ENCODE assay signal across 10 cellular contexts in genomic region chrX:153689654-153690465, GRCh38. TPM values are rescaled to one million over a fixed set of nuclear protein-coding genes. Genes with fewer than 3 reads are reported as not detected.
DNase-seq lines count a peak whose midpoint lies in the region; ATAC-seq and TF ChIP-seq lines count a peak whose summit lies in the region.
"Had no signal": no experiment of that assay in that cellular context is flagged by ENCODE, and none has a peak within 500 bp of the region (broad histone marks: within the 10 kb centered on the region; RNA-seq: fewer than 3 reads in every experiment).

No MANE protein-coding gene starts in this region.

- peak overlapping the region; percentile 57 for H3K4me3 Mint-ChIP-seq in mesothelial cell of epicardium

- peak overlapping the region; percentile 10 for H3K27ac ChIP-seq in duodenal mucosa (ENCODE audit: low read depth, low read length)

- no peaks in the 10 kb centered on the region for H3K27me3 Mint-ChIP-seq in mesothelial cell of epicardium (ENCODE audit: low read depth)

- H3K4me1 ChIP-seq in BE2C (no peaks in the 10 kb centered on the region), duodenal mucosa (ENCODE audit: control insufficient read depth in 1 of 2, insufficient read depth in 2 of 2, low read length in 2 of 2) (peaks cover 0 to 4% of the 10 kb centered on the region in 2 donors)

- no peak overlapping the region for H3K9ac ChIP-seq in duodenal mucosa (ENCODE audit: low read depth in 1 of 2, low read length in 2 of 2)

- H3K36me3 ChIP-seq in BE2C (0 out of 2 replicates have a peak, but pooled peaks cover 4% of the 10 kb centered on the region), duodenal mucosa (ENCODE audit: control insufficient read depth in 1 of 2, insufficient read depth in 2 of 2, low read length in 2 of 2) (no peaks in the 10 kb centered on the region)

- peak overlapping the region; percentile 52 for H3K4me3 ChIP-seq in BE2C (ENCODE audit: low read depth, low read length)
- peak overlapping the region in 1 of 2 donors; percentile 36 for H3K4me3 ChIP-seq in duodenal mucosa (ENCODE audit: low read depth in 1 of 2, low read length in 2 of 2)

- H3K27me3 ChIP-seq in BE2C: no peaks in the 10 kb centered on the region
- H3K27me3 ChIP-seq in duodenal mucosa (ENCODE audit: control insufficient read depth in 1 of 2, insufficient read depth in 2 of 2, low read length in 2 of 2): no peaks in the 10 kb centered on the region

- DNase-seq in BE2C (peak; percentile 64), M059J (ENCODE audit: low read depth) (peak; percentile 55), mesothelial cell of epicardium (ENCODE audit: low spot score in 2 of 2, unreplicated experiment in 2 of 2) (no peak), NCI-H2196 (lab: John Stamatoyannopoulos, UW; ENCODE audit: unreplicated experiment) (no peak), NCI-H2081 treated with DMSO at 0.1 percent for 48 hours (lab: John Stamatoyannopoulos, UW) (no peak)
- DNase-seq in NK-92 treated with Interleukin-12 subunit alpha and Interleukin-12 subunit beta, amount 100 ng/mL, for 24 hours (lab: John Stamatoyannopoulos, UW): no peak
- DNase-seq: NCI-H1105 treated with DMSO at 0.1 percent for 48 hours had no signal

- ATAC-seq in GM21381 (IDR thresholded peaks at IDR 0.05; ENCODE audit: unreplicated experiment): no peak

- TF ChIP-seq CTCF in BE2C (IDR thresholded peaks at IDR 0.05; ENCODE audit: low read depth, low read length): peak; percentile 44
- no peak for TF ChIP-seq CTCF in mesothelial cell of epicardium (IDR thresholded peaks at IDR 0.05; ENCODE audit: unreplicated experiment)

- no peaks in the 10 kb centered on the region for H3K9me3 Mint-ChIP-seq in mesothelial cell of epicardium

- no peak overlapping the region for H3K27ac Mint-ChIP-seq in mesothelial cell of epicardium

- H3K9me3 ChIP-seq in BE2C (no peaks in the 10 kb centered on the region), duodenal mucosa (ENCODE audit: control insufficient read depth in 1 of 2, low read length in 2 of 2) (no peaks in the 10 kb centered on the region)

- H3K4me1 Mint-ChIP-seq in mesothelial cell of epicardium: peaks cover 13% of the 10 kb centered on the region

- no peaks in the 10 kb centered on the region for H3K36me3 Mint-ChIP-seq in mesothelial cell of epicardium

RNA-seq across cellular contexts. Expression of gene SLC6A8, which starts 2.1 kb away (rescaled TPM):
- 125 TPM for polyA plus RNA-seq in BE2C (2012; ENCODE audit: insufficient read depth, insufficient read length, low read depth)
- total RNA-seq in M059J (2014; rRNA removed; shearing (Covaris generic)): 13.6 and 24.5 TPM in 2 replicates
- total RNA-seq in mesothelial cell of epicardium: 65.3 to 68.0 TPM (median 65.6 TPM) in 3 replicates

RNA-seq across cellular contexts. Expression of gene PNCK, which starts 16.2 kb away (rescaled TPM):
- polyA plus RNA-seq in BE2C (2012; ENCODE audit: insufficient read depth, insufficient read length, low read depth): 7.7 TPM
- total RNA-seq in M059J (2014; rRNA removed; shearing (Covaris generic)): not detected in 2 replicates
- 28.2 to 35.1 TPM (median 28.5 TPM) in 3 replicates for total RNA-seq in mesothelial cell of epicardium

RNA-seq across cellular contexts. Expression of gene BCAP31, which starts 34.3 kb away (rescaled TPM):
- polyA plus RNA-seq in BE2C (2012; ENCODE audit: insufficient read depth, insufficient read length, low read depth): 489 TPM
- total RNA-seq in M059J (2014; rRNA removed; shearing (Covaris generic)): 384 and 401 TPM in 2 replicates
- total RNA-seq in mesothelial cell of epicardium: 116 to 121 TPM (median 118 TPM) in 3 replicates

RNA-seq across cellular contexts. Expression of gene ABCD1, which starts 34.8 kb away (rescaled TPM):
- 8.8 TPM for polyA plus RNA-seq in BE2C (2012; ENCODE audit: insufficient read depth, insufficient read length, low read depth)
- total RNA-seq in M059J (2014; rRNA removed; shearing (Covaris generic)): 27.4 and 42.9 TPM in 2 replicates
- total RNA-seq in mesothelial cell of epicardium: 15.4 to 18.3 TPM (median 15.4 TPM) in 3 replicates

RNA-seq across cellular contexts. Expression of gene DUSP9, which starts 42.9 kb away (rescaled TPM):
- 1.4 TPM for polyA plus RNA-seq in BE2C (2012; ENCODE audit: insufficient read depth, insufficient read length, low read depth)
- 0.27 and 1.1 TPM in 2 replicates for total RNA-seq in M059J (2014; rRNA removed; shearing (Covaris generic))
- 3.5 to 4.2 TPM (median 3.7 TPM) in 3 replicates for total RNA-seq in mesothelial cell of epicardium
- total RNA-seq: fibroblast of villous mesenchyme had no signal

Comparison
In these comparisons a context has a peak if more than half of its experiments do, and no peak if none do; other contexts are left out.
1. DNase-seq: peak in BE2C (single experiment) and M059J (single experiment); none in mesothelial cell of epicardium (0 of 2), NK-92 treated with Interleukin-12 subunit alpha and Interleukin-12 subunit beta, amount 100 ng/mL, for 24 hours (single experiment), NCI-H2196 (single experiment) and NCI-H2081 treated with DMSO at 0.1 percent for 48 hours (single experiment).
2. RNA of gene PNCK, which starts 16.2 kb away (total RNA-seq): 28.2 to 35.1 TPM in mesothelial cell of epicardium; not detected in M059J; every median in the first group is over 10 times any median in the second.